Comparison of ENCODE assay signal across 10 cellular contexts in the genomic region with DNA sequence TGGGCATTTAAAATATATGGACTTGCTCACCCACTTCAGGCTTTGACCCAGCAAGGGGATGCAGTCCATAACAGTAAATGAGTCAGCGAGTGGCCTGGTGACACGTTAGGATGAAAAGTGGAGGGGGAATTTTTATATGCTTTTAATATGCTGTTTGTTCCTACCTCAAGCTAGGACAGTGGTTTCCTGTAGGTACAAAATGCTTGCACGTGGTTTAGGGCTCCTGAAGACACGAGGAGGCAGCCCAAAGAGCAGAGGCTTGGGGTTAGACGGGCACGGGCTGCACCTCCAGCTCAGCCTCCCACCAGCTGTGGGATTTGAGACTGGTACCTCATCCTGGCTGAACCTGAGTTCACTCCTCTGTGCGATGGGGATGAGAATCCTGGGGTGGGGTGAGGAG.
DNase-seq lines count a peak whose midpoint lies in the region; ATAC-seq, FAIRE-seq and TF ChIP-seq lines count a peak whose summit lies in the region.
"Had no signal": no experiment of that assay in that cellular context is flagged by ENCODE, and none has a peak within 500 bp of the region (broad histone marks: within the 10 kb centered on the region; RNA-seq: fewer than 3 reads in every experiment).

No MANE protein-coding gene starts in this region.

- no peak overlapping the region for H3K4me3 Mint-ChIP-seq in astrocyte (ENCODE audit: unreplicated experiment)
- peak overlapping the region; percentile 76 for H3K4me3 Mint-ChIP-seq in osteocyte (ENCODE audit: unreplicated experiment)

- H3K36me3 ChIP-seq in DND-41 (ENCODE audit: insufficient read depth, low read length) (no peaks in the 10 kb centered on the region), PC-3 (ENCODE audit: low read depth, low read length) (no peaks in the 10 kb centered on the region), astrocyte (ENCODE audit: insufficient read depth, low read length) (no peaks in the 10 kb centered on the region)
- H3K36me3 ChIP-seq: adrenal gland had no signal

- 60% methylated on average over 7 of the region's 7 CpGs for WGBS in right cardiac atrium

- peaks cover 48% of the 10 kb centered on the region for H3K27me3 Mint-ChIP-seq in astrocyte (ENCODE audit: low read depth, unreplicated experiment)
- H3K27me3 Mint-ChIP-seq in osteocyte (ENCODE audit: unreplicated experiment): peaks cover 28% of the 10 kb centered on the region

- no peak for FAIRE-seq in astrocyte (lab: Jason Lieb, UNC)
- FAIRE-seq: endometrium had no signal

- H3K79me2 ChIP-seq in DND-41 (ENCODE audit: insufficient read depth, low read length) (no peaks in the 10 kb centered on the region), PC-3 (ENCODE audit: low read length) (no peaks in the 10 kb centered on the region), astrocyte (ENCODE audit: insufficient read depth, low read length) (no peaks in the 10 kb centered on the region)

- H3K9ac ChIP-seq in DND-41 (ENCODE audit: low read depth, low read length) (no peak overlapping the region), PC-3 (ENCODE audit: low read length) (no peak overlapping the region), astrocyte (ENCODE audit: low read length) (no peak overlapping the region)

- H2AFZ ChIP-seq in DND-41 (ENCODE audit: low read depth, low read length) (peak overlapping the region; percentile 41; the same call in 1 of the 2 replicates), PC-3 (ENCODE audit: low read length) (0 out of 2 replicates have a peak overlapping the region, but pooled peaks have one; percentile 93), astrocyte (ENCODE audit: low read depth, low read length) (no peak overlapping the region)

- H3F3A ChIP-seq in PC-3 (ENCODE audit: low read length, unreplicated experiment): no peaks in the 10 kb centered on the region

- POLR2A ChIA-PET in PC-3 (lab: Charles Lee; ENCODE audit: unreplicated experiment): no interaction called here

- intact Hi-C loops in PC-3 (cut with micrococcal nuclease) (loop anchor here (10.0 kb wide), 1 partner anchor 1231 kb away; no protein-coding TSS in a partner anchor), right cardiac atrium (cut with DNase I) (loop anchor here in 3 of 4 donors (5.0 to 10.0 kb wide), 3 partner anchors 311 to 1413 kb away; no protein-coding TSS in a partner anchor)

- H3K27me3 ChIP-seq in DND-41 (ENCODE audit: insufficient read depth, low read length, poor library complexity): peaks cover 20% of the 10 kb centered on the region
- H3K27me3 ChIP-seq in PC-3 (ENCODE audit: low read length): peaks cover 69% of the 10 kb centered on the region
- H3K27me3 ChIP-seq in astrocyte (ENCODE audit: insufficient read depth, low read length): peaks cover 12% of the 10 kb centered on the region
- peaks cover 3% of the 10 kb centered on the region for H3K27me3 ChIP-seq in right cardiac atrium (ENCODE audit: control insufficient read depth, insufficient read depth)

- peak; percentile 17 for DNase-seq in DND-41
- DNase-seq in PC-3: no peak
- no peak for DNase-seq in astrocyte (ENCODE audit: low read depth)
- DNase-seq in osteocyte (ENCODE audit: extremely low spot score, unreplicated experiment): no peak
- no peak for DNase-seq in HuH-7 (ENCODE audit: low spot score)
- no peak for DNase-seq in right cardiac atrium
- DNase-seq in cerebellum (ENCODE audit: low spot score): no peak

- no peaks in the 10 kb centered on the region for H3K9me3 ChIP-seq in DND-41 (ENCODE audit: insufficient read depth, low read length, severe bottlenecking)
- no peaks in the 10 kb centered on the region for H3K9me3 ChIP-seq in PC-3 (ENCODE audit: low read length)
- H3K9me3 ChIP-seq in astrocyte (ENCODE audit: insufficient read depth, low read depth, low read length): no peaks in the 10 kb centered on the region
- H3K9me3 ChIP-seq in right cardiac atrium (ENCODE audit: control insufficient read depth, low read length): no peaks in the 10 kb centered on the region
- H3K9me3 ChIP-seq: adrenal gland had no signal

- H3K9me2 ChIP-seq in PC-3 (replicated peaks; ENCODE audit: low read length): no peaks in the 10 kb centered on the region

- H3K27ac Mint-ChIP-seq in astrocyte (ENCODE audit: unreplicated experiment) (no peak overlapping the region), osteocyte (ENCODE audit: unreplicated experiment) (no peak overlapping the region)

- H4K20me1 ChIP-seq in DND-41 (ENCODE audit: insufficient read depth, low read length): no peaks in the 10 kb centered on the region
- H4K20me1 ChIP-seq in PC-3 (ENCODE audit: low read length): no peaks in the 10 kb centered on the region
- H4K20me1 ChIP-seq in astrocyte (ENCODE audit: insufficient read depth, low read length): no peaks in the 10 kb centered on the region

- H3K36me3 Mint-ChIP-seq in astrocyte (ENCODE audit: low read depth, unreplicated experiment) (no peaks in the 10 kb centered on the region), osteocyte (ENCODE audit: unreplicated experiment) (no peaks in the 10 kb centered on the region)

- H3K9me3 Mint-ChIP-seq in astrocyte (ENCODE audit: unreplicated experiment) (no peaks in the 10 kb centered on the region), osteocyte (ENCODE audit: unreplicated experiment) (no peaks in the 10 kb centered on the region)

- H3K4me3 ChIP-seq in DND-41 (ENCODE audit: low read depth in 1 of 2, low read length in 2 of 2) (peak overlapping the region in 1 of 2 experiments; percentile 49; a peak in 1 of 4 replicates), PC-3 (ENCODE audit: low read length) (0 out of 2 replicates have a peak overlapping the region, but pooled peaks have one; percentile 61), astrocyte (ENCODE audit: insufficient read depth, low read depth, low read length) (no peak overlapping the region), right cardiac atrium (ENCODE audit: low read length) (no peak overlapping the region)

- no TSS peak for BruUV-seq in PC-3 (replicated peaks; lab: Mats Ljungman, UMichigan)

- H3K4me2 ChIP-seq in DND-41 (ENCODE audit: insufficient read depth, low read length) (peak overlapping the region; percentile 56), PC-3 (ENCODE audit: low read length) (peak overlapping the region; percentile 93; the same call in 1 of the 2 replicates), astrocyte (ENCODE audit: low read length) (peak overlapping the region; percentile 91)

- ATAC-seq in DND-41 (ENCODE audit: insufficient read depth, low read depth) (peak; percentile 47; the same call in 1 of the 3 replicates), PC-3 (no peak), right cardiac atrium (no peak), esophagus mucosa (no peak)

- no peak for TF ChIP-seq CTCF in DND-41 (IDR thresholded peaks at IDR 0.05; ENCODE audit: borderline replicate concordance, extremely low read depth, low read length, poor library complexity, severe bottlenecking)
- TF ChIP-seq CTCF in PC-3 (conservative IDR thresholded peaks at IDR 0.05; ENCODE audit: low read depth, low read length): no peak
- no peak for TF ChIP-seq CTCF in astrocyte (IDR thresholded peaks at IDR 0.05; ENCODE audit: insufficient read depth, low read depth, low read length)
- no peak for TF ChIP-seq CTCF in osteocyte (IDR thresholded peaks at IDR 0.05)

- H3K4me1 Mint-ChIP-seq in astrocyte (ENCODE audit: low read depth, unreplicated experiment) (no peaks in the 10 kb centered on the region), osteocyte (ENCODE audit: unreplicated experiment) (peaks cover 5% of the 10 kb centered on the region)

- CTCF ChIA-PET in PC-3 (lab: Charles Lee): no interaction called here

- H3K27ac ChIP-seq in DND-41 (ENCODE audit: low read length) (no peak overlapping the region), PC-3 (ENCODE audit: low read length) (no peak overlapping the region), astrocyte (ENCODE audit: low read depth, low read length) (no peak overlapping the region), right cardiac atrium (ENCODE audit: low read length) (no peak overlapping the region)
- H3K27ac ChIP-seq: adrenal gland had no signal

- H3K4me1 ChIP-seq in DND-41 (ENCODE audit: insufficient read depth, low read length) (peaks cover 14% of the 10 kb centered on the region), PC-3 (ENCODE audit: insufficient read depth, low read length) (peaks cover 9% of the 10 kb centered on the region; the same call in 1 of the 2 replicates), astrocyte (ENCODE audit: insufficient read depth, low read length) (peaks cover 4% of the 10 kb centered on the region), right cardiac atrium (ENCODE audit: control insufficient read depth, insufficient read depth, low read length) (no peaks in the 10 kb centered on the region)
